ENCODE assay signal across 10 cellular contexts in the genomic region with DNA sequence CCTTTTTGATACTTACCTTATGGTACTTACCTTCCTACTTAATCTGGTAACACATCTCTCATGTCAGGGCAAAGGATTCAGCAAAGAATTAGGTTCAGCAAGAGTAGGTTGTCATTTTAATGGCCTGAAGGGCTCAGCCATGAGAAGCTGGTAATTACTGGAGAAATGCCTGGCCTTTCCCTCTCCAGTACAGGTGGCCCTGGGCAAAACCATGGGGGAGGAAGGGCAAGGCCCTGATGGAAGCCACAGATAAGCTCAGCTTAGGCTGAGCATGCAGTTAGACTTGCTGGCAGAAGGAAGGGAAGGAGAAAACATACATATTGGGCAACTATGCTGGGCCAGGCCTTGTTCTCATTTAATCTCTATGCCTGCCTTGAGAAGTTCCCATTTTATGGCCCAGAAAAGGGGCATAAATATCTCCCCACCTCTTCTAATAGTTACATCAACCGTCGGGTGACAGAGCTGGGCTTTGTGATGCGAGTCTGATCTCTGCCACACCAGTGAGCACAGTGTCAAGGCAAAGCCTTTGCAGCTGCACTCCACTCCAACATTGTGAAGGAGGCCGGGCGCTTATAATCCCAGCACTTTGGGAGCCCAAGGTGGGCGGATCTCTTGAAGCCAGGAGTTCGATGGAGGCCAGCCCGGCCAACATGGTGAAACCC. TPM values are rescaled to one million over a fixed set of nuclear protein-coding genes. Genes with fewer than 3 reads are reported as not detected.
DNase-seq lines count a peak whose midpoint lies in the region; ATAC-seq and TF ChIP-seq lines count a peak whose summit lies in the region.
"Had no signal": no experiment of that assay in that cellular context is flagged by ENCODE, and none has a peak within 500 bp of the region (broad histone marks: within the 10 kb centered on the region; RNA-seq: fewer than 3 reads in every experiment).

No MANE protein-coding gene starts in this region.

- intact Hi-C loops in activated T-helper 2 cell treated with anti-CD3 and anti-CD28 coated beads, Interferon-gamma antibody, Interleukin-2, Interleukin-4, amounts not matched to agents 10 μg/mL and 5 μg/mL and 100 μg/mL, durations not matched to agents 14 hours and 24 hours and 36 hours (cut with micrococcal nuclease) = no loop called here
- intact Hi-C loops in heart left ventricle (cut with DNase I) = no loop called here

- peak overlapping the region; percentile 59 for H3K27ac Mint-ChIP-seq in activated T-helper 2 cell treated with anti-CD3 and anti-CD28 coated beads, Interferon-gamma antibody, Interleukin-2, Interleukin-4, amounts not matched to agents 10 μg/mL and 5 μg/mL and 100 μg/mL, durations not matched to agents 14 hours and 24 hours and 36 hours

- H3K4me1 Mint-ChIP-seq in activated T-helper 2 cell treated with anti-CD3 and anti-CD28 coated beads, Interferon-gamma antibody, Interleukin-2, Interleukin-4, amounts not matched to agents 10 μg/mL and 5 μg/mL and 100 μg/mL, durations not matched to agents 14 hours and 24 hours and 36 hours (ENCODE audit: low read depth) = peaks cover 19% of the 10 kb centered on the region

- TF ChIP-seq CTCF in heart left ventricle (IDR thresholded peaks at IDR 0.05) = no peak

- H3K36me3 ChIP-seq in HUES48 (ENCODE audit: control insufficient read depth, insufficient read depth, low read length) = peaks cover 25% of the 10 kb centered on the region
- H3K36me3 ChIP-seq in heart left ventricle = peaks cover 0 to 48% (median 35%) of the 10 kb centered on the region in 9 donors

- DNase-seq in AG08395 (ENCODE audit: low spot score) (peak; percentile 15), medulla oblongata (ENCODE audit: extremely low spot score) (peak; percentile 41), NCI-H2081 treated with DMSO at 0.1 percent for 48 hours (lab: John Stamatoyannopoulos, UW) (no peak), heart left ventricle (no peak)
- no peak for DNase-seq in activated T-helper 2 cell treated with anti-CD3 and anti-CD28 coated beads, Interferon-gamma antibody, Interleukin-2, Interleukin-4, amounts not matched to agents 10 μg/mL and 5 μg/mL and 100 μg/mL, durations not matched to agents 14 hours and 24 hours and 36 hours (ENCODE audit: low spot score)

- WGBS in heart left ventricle, 4 donors = 86 to 92% (median 91%) methylated on average over 8 of the region's 8 CpGs

- no peaks in the 10 kb centered on the region for H3K27me3 ChIP-seq in HUES48 (ENCODE audit: control insufficient read depth, insufficient read depth, low read length)
- no peaks in the 10 kb centered on the region for H3K27me3 ChIP-seq in heart left ventricle
- H3K27me3 ChIP-seq: pancreas had no signal

- no peaks in the 10 kb centered on the region for H3K9me3 Mint-ChIP-seq in activated T-helper 2 cell treated with anti-CD3 and anti-CD28 coated beads, Interferon-gamma antibody, Interleukin-2, Interleukin-4, amounts not matched to agents 10 μg/mL and 5 μg/mL and 100 μg/mL, durations not matched to agents 14 hours and 24 hours and 36 hours

- 0 out of 2 replicates have a peak overlapping the region, but pooled peaks have one; percentile 12 for H3K9ac ChIP-seq in HUES48 (ENCODE audit: low read depth, low read length)
- H3K9ac ChIP-seq: KMS-11 had no signal

- H3K4me3 ChIP-seq in HUES48 (ENCODE audit: low read depth, low read length) (no peak overlapping the region), heart left ventricle (no peak overlapping the region)
- H3K4me3 ChIP-seq: pancreas had no signal

- 0 out of 2 replicates have a peak, but pooled peaks cover 5% of the 10 kb centered on the region for H3K4me1 ChIP-seq in HUES48 (ENCODE audit: control insufficient read depth, insufficient read depth, low read length)
- peaks cover 0 to 45% (median 24%) of the 10 kb centered on the region in 12 donors for H3K4me1 ChIP-seq in heart left ventricle
- H3K4me1 ChIP-seq: pancreas had no signal

- peak overlapping the region; percentile 64 for H3K27ac ChIP-seq in HUES48 (ENCODE audit: low read depth, low read length)
- peak overlapping the region in 1 of 12 donors; percentile 82 for H3K27ac ChIP-seq in heart left ventricle
- H3K27ac ChIP-seq: KMS-11, pancreas had no signal

- no peak overlapping the region for H3K4me3 Mint-ChIP-seq in activated T-helper 2 cell treated with anti-CD3 and anti-CD28 coated beads, Interferon-gamma antibody, Interleukin-2, Interleukin-4, amounts not matched to agents 10 μg/mL and 5 μg/mL and 100 μg/mL, durations not matched to agents 14 hours and 24 hours and 36 hours (ENCODE audit: low read depth)

- no peak for ATAC-seq in heart left ventricle
- ATAC-seq in GM18909 (IDR thresholded peaks at IDR 0.05; ENCODE audit: poor library complexity, unreplicated experiment) = no peak
- no peak for ATAC-seq in GM19351 (IDR thresholded peaks at IDR 0.05; ENCODE audit: unreplicated experiment)

- TF ChIP-seq POLR2A in heart left ventricle (IDR thresholded peaks at IDR 0.05) = no peak

- H3K36me3 Mint-ChIP-seq in activated T-helper 2 cell treated with anti-CD3 and anti-CD28 coated beads, Interferon-gamma antibody, Interleukin-2, Interleukin-4, amounts not matched to agents 10 μg/mL and 5 μg/mL and 100 μg/mL, durations not matched to agents 14 hours and 24 hours and 36 hours (ENCODE audit: low read depth) = peaks cover 23% of the 10 kb centered on the region

- no peaks in the 10 kb centered on the region for H3K27me3 Mint-ChIP-seq in activated T-helper 2 cell treated with anti-CD3 and anti-CD28 coated beads, Interferon-gamma antibody, Interleukin-2, Interleukin-4, amounts not matched to agents 10 μg/mL and 5 μg/mL and 100 μg/mL, durations not matched to agents 14 hours and 24 hours and 36 hours (ENCODE audit: low read depth)

- H3K9me3 ChIP-seq in HUES48 (ENCODE audit: control insufficient read depth, insufficient read depth, low read length) = no peaks in the 10 kb centered on the region
- H3K9me3 ChIP-seq in heart left ventricle = no peaks in the 10 kb centered on the region
- H3K9me3 ChIP-seq: pancreas had no signal

RNA-seq across cellular contexts. Expression of gene CYB5D2, which starts 18.7 kb away (rescaled TPM):
- total RNA-seq in activated T-helper 2 cell treated with anti-CD3 and anti-CD28 coated beads, Interferon-gamma antibody, Interleukin-2, Interleukin-4, amounts not matched to agents 10 μg/mL and 5 μg/mL and 100 μg/mL, durations not matched to agents 14 hours and 24 hours and 36 hours = 5.4 and 6.0 TPM in 2 replicates
- 10 to 100 TPM in 5 of 9 donors, 1 to 10 TPM in 4; 5.7 to 23.2 (median 11.0) TPM for total RNA-seq in heart left ventricle
- 10 to 100 TPM in 1 of 2 donors, 1 to 10 TPM in 1; 6.9 to 11.1 TPM for polyA plus RNA-seq in heart left ventricle

RNA-seq across cellular contexts. Expression of gene ZZEF1, which starts 18.9 kb away (rescaled TPM):
- total RNA-seq in activated T-helper 2 cell treated with anti-CD3 and anti-CD28 coated beads, Interferon-gamma antibody, Interleukin-2, Interleukin-4, amounts not matched to agents 10 μg/mL and 5 μg/mL and 100 μg/mL, durations not matched to agents 14 hours and 24 hours and 36 hours = 36.4 and 38.5 TPM in 2 replicates
- 10 to 100 TPM; 27.4 to 47.6 (median 37.8) TPM for total RNA-seq in heart left ventricle
- polyA plus RNA-seq in heart left ventricle = 10 to 100 TPM; 15.7 to 19.2 TPM

Comparison
In these comparisons a context has a peak if more than half of its experiments do, and no peak if none do; other contexts are left out.
1. DNase-seq: peak in AG08395 (single experiment) and medulla oblongata (single experiment); none in activated T-helper 2 cell treated with anti-CD3 and anti-CD28 coated beads, Interferon-gamma antibody, Interleukin-2, Interleukin-4, amounts not matched to agents 10 μg/mL and 5 μg/mL and 100 μg/mL, durations not matched to agents 14 hours and 24 hours and 36 hours (single experiment), NCI-H2081 treated with DMSO at 0.1 percent for 48 hours (single experiment) and heart left ventricle (0 of 5).